Comparison of ENCODE assay signal across 8 cellular contexts in the genomic region with DNA sequence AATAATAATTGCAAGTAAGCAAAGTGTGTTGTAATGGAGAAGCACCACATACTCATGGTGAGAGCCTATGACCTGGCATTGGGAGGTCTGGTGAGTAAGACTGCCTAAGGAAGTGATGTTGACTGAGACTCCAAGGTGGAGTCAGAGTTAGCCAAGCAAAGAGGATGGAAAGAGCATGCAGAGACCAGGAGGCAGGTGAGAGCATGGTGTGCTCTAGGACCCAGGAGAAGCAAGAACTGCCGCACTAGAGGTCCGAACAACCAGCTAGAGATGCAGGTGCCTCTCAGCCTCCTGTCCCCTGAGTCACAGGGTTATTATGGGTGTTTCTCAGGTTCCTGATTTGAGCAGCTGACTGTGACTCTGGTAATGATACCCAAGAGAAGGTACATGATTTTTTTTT. TPM values are rescaled to one million over a fixed set of nuclear protein-coding genes. Genes with fewer than 3 reads are reported as not detected.
DNase-seq lines count a peak whose midpoint lies in the region; ATAC-seq and TF ChIP-seq lines count a peak whose summit lies in the region.

No MANE protein-coding gene starts in this region.

- TF ChIP-seq CTCF in HFFc6 (IDR thresholded peaks at IDR 0.05), result no peak
- TF ChIP-seq CTCF in Calu3 (IDR thresholded peaks at IDR 0.05; ENCODE audit: unreplicated experiment), result no peak

- peaks cover 83% of the 10 kb centered on the region for H3K36me3 Mint-ChIP-seq in activated CD4-positive, alpha-beta memory T cell treated with anti-CD3 and anti-CD28 coated beads for 36 hours
- peaks cover 87% of the 10 kb centered on the region for H3K36me3 Mint-ChIP-seq in activated CD4-positive, alpha-beta memory T cell treated with anti-CD3 and anti-CD28 coated beads, Interleukin-2, amount 10 ng/mL, durations not matched to agents 7 days and 5 days (ENCODE audit: low read depth)
- H3K36me3 Mint-ChIP-seq in HFFc6 (ENCODE audit: low read depth) (peaks cover 60% of the 10 kb centered on the region), Calu3 (ENCODE audit: insufficient read depth, unreplicated experiment) (peaks cover 42% of the 10 kb centered on the region)

- H3K27ac Mint-ChIP-seq in activated CD4-positive, alpha-beta memory T cell treated with anti-CD3 and anti-CD28 coated beads for 36 hours, result no peak overlapping the region
- H3K27ac Mint-ChIP-seq in activated CD4-positive, alpha-beta memory T cell treated with anti-CD3 and anti-CD28 coated beads, Interleukin-2, amount 10 ng/mL, durations not matched to agents 7 days and 5 days, result no peak overlapping the region
- H3K27ac Mint-ChIP-seq in HFFc6 (peak overlapping the region; percentile 40; the same call in 1 of the 2 replicates), Calu3 (ENCODE audit: unreplicated experiment) (no peak overlapping the region)

- no peak overlapping the region for H3K4me3 Mint-ChIP-seq in activated CD4-positive, alpha-beta memory T cell treated with anti-CD3 and anti-CD28 coated beads for 36 hours
- no peak overlapping the region for H3K4me3 Mint-ChIP-seq in activated CD4-positive, alpha-beta memory T cell treated with anti-CD3 and anti-CD28 coated beads, Interleukin-2, amount 10 ng/mL, durations not matched to agents 7 days and 5 days
- H3K4me3 Mint-ChIP-seq in HFFc6, result no peak overlapping the region
- H3K4me3 Mint-ChIP-seq in Calu3 (ENCODE audit: low read depth, unreplicated experiment), result no peak overlapping the region

- DNase-seq in activated CD4-positive, alpha-beta memory T cell treated with anti-CD3 and anti-CD28 coated beads for 36 hours, result peak; percentile 27
- DNase-seq in activated CD4-positive, alpha-beta memory T cell treated with anti-CD3 and anti-CD28 coated beads, Interleukin-2, amount 10 ng/mL, durations not matched to agents 7 days and 5 days, result no peak
- DNase-seq in HFFc6 (peak; percentile 39), NCI-H69 (lab: John Stamatoyannopoulos, UW) (peak; percentile 35), glomerular endothelial cell (ENCODE audit: extremely low read depth, low read depth, low spot score) (peak; percentile 54), Calu3 (no peak), amygdala (lab: John Stamatoyannopoulos, UW) (no peak)

- no peaks in the 10 kb centered on the region for H3K27me3 Mint-ChIP-seq in activated CD4-positive, alpha-beta memory T cell treated with anti-CD3 and anti-CD28 coated beads for 36 hours
- no peaks in the 10 kb centered on the region for H3K27me3 Mint-ChIP-seq in activated CD4-positive, alpha-beta memory T cell treated with anti-CD3 and anti-CD28 coated beads, Interleukin-2, amount 10 ng/mL, durations not matched to agents 7 days and 5 days
- H3K27me3 Mint-ChIP-seq in HFFc6 (ENCODE audit: insufficient read depth) (peaks cover 1% of the 10 kb centered on the region; the same call in 1 of the 2 replicates), Calu3 (ENCODE audit: unreplicated experiment) (no peaks in the 10 kb centered on the region)

- POLR2A ChIA-PET in activated CD4-positive, alpha-beta memory T cell treated with anti-CD3 and anti-CD28 coated beads for 36 hours (lab: Charles Lee), result interaction anchor here (0.6 to 0.9 kb wide), 2 partner anchors 9 to 89 kb away, joined by 4 read pairs; a partner anchor contains a TSS
- POLR2A ChIA-PET in activated CD4-positive, alpha-beta memory T cell treated with anti-CD3 and anti-CD28 coated beads, Interleukin-2, amount 10 ng/mL, durations not matched to agents 7 days and 5 days (lab: Charles Lee), result no interaction called here

- CTCF ChIA-PET in activated CD4-positive, alpha-beta memory T cell treated with anti-CD3 and anti-CD28 coated beads for 36 hours (lab: Charles Lee), result interaction anchor here (2.1 kb wide), 1 partner anchor 24 kb away, joined by 10 read pairs; no protein-coding TSS in a partner anchor
- CTCF ChIA-PET in activated CD4-positive, alpha-beta memory T cell treated with anti-CD3 and anti-CD28 coated beads, Interleukin-2, amount 10 ng/mL, durations not matched to agents 7 days and 5 days (lab: Charles Lee), result interaction anchor here (0.8 to 1.1 kb wide), 2 partner anchors 55 to 87 kb away, joined by 4 to 8 read pairs; a partner anchor contains a TSS
- CTCF ChIA-PET in Calu3 (lab: Charles Lee), result no interaction called here

- ATAC-seq in HG03378 (IDR thresholded peaks at IDR 0.05; ENCODE audit: unreplicated experiment), result no peak

- intact Hi-C loops in activated CD4-positive, alpha-beta memory T cell treated with anti-CD3 and anti-CD28 coated beads for 36 hours (cut with micrococcal nuclease), result no loop called here
- intact Hi-C loops in Calu3 (cut with micrococcal nuclease; ENCODE audit: unreplicated experiment), result no loop called here

- peaks cover 24% of the 10 kb centered on the region for H3K4me1 Mint-ChIP-seq in activated CD4-positive, alpha-beta memory T cell treated with anti-CD3 and anti-CD28 coated beads for 36 hours (ENCODE audit: low read depth)
- H3K4me1 Mint-ChIP-seq in activated CD4-positive, alpha-beta memory T cell treated with anti-CD3 and anti-CD28 coated beads, Interleukin-2, amount 10 ng/mL, durations not matched to agents 7 days and 5 days, result peaks cover 33% of the 10 kb centered on the region
- H3K4me1 Mint-ChIP-seq in HFFc6 (ENCODE audit: low read depth), result peaks cover 33% of the 10 kb centered on the region
- no peaks in the 10 kb centered on the region for H3K4me1 Mint-ChIP-seq in Calu3 (ENCODE audit: low read depth, unreplicated experiment)

- no TSS peak for BruUV-seq in Calu3 (replicated peaks; lab: Mats Ljungman, UMichigan)

- no peaks in the 10 kb centered on the region for H3K9me3 Mint-ChIP-seq in activated CD4-positive, alpha-beta memory T cell treated with anti-CD3 and anti-CD28 coated beads for 36 hours
- no peaks in the 10 kb centered on the region for H3K9me3 Mint-ChIP-seq in activated CD4-positive, alpha-beta memory T cell treated with anti-CD3 and anti-CD28 coated beads, Interleukin-2, amount 10 ng/mL, durations not matched to agents 7 days and 5 days
- H3K9me3 Mint-ChIP-seq in HFFc6 (no peaks in the 10 kb centered on the region), Calu3 (ENCODE audit: low read depth, unreplicated experiment) (no peaks in the 10 kb centered on the region)

RNA-seq across cellular contexts. Expression of a gene that starts 27.3 kb away (rescaled TPM):
- total RNA-seq in activated CD4-positive, alpha-beta memory T cell treated with anti-CD3 and anti-CD28 coated beads for 36 hours, result 100 to 1,000 TPM; 352 to 358 TPM
- total RNA-seq in activated CD4-positive, alpha-beta memory T cell treated with anti-CD3 and anti-CD28 coated beads, Interleukin-2, amount 10 ng/mL, durations not matched to agents 7 days and 5 days, result 100 to 1,000 TPM; 317 to 335 TPM
- 100 to 1,000 TPM in 5 of 6 experiments, 10 to 100 TPM in 1; 99.6 to 165 (median 155) TPM for total RNA-seq in HFFc6 (2021; fragmentation: NEBNext Ultra II Directional; extraction: Animal tissue kit (Norgen Biotek cat#: 25700))
- total RNA-seq in glomerular endothelial cell (20.8 and 30.8 TPM in 2 replicates), Calu3 (2022) (118 and 135 TPM in 2 replicates)

RNA-seq across cellular contexts. Expression of a gene that starts 46.1 kb away (rescaled TPM):
- total RNA-seq in activated CD4-positive, alpha-beta memory T cell treated with anti-CD3 and anti-CD28 coated beads for 36 hours, result 10 to 100 TPM; 48.4 to 51.9 TPM
- total RNA-seq in activated CD4-positive, alpha-beta memory T cell treated with anti-CD3 and anti-CD28 coated beads, Interleukin-2, amount 10 ng/mL, durations not matched to agents 7 days and 5 days, result 10 to 100 TPM; 46.1 to 47.3 TPM
- 100 to 1,000 TPM in 4 of 6 experiments, 10 to 100 TPM in 2; 82.4 to 103 (median 101) TPM for total RNA-seq in HFFc6 (2021; fragmentation: NEBNext Ultra II Directional; extraction: Animal tissue kit (Norgen Biotek cat#: 25700))
- total RNA-seq in glomerular endothelial cell (85.1 and 96.6 TPM in 2 replicates), Calu3 (2022) (43.0 and 47.5 TPM in 2 replicates)

Comparison
In these comparisons a context has a peak if more than half of its experiments do, and no peak if none do; other contexts are left out.
1. DNase-seq: peak in activated CD4-positive, alpha-beta memory T cell treated with anti-CD3 and anti-CD28 coated beads for 36 hours (single experiment), HFFc6 (single experiment), NCI-H69 (single experiment) and glomerular endothelial cell (single experiment); none in activated CD4-positive, alpha-beta memory T cell treated with anti-CD3 and anti-CD28 coated beads, Interleukin-2, amount 10 ng/mL, durations not matched to agents 7 days and 5 days (single experiment), Calu3 (single experiment) and amygdala (0 of 56).